ENCODE assay signal across 12 cellular contexts in genomic region chr17:63653018-63653417, GRCh38.
"Had no signal": no experiment of that assay in that cellular context is flagged by ENCODE, and none has a peak within 500 bp of the region (broad histone marks: within the 10 kb centered on the region; RNA-seq: fewer than 3 reads in every experiment).

No MANE protein-coding gene starts in this region.

- H3K27me3 ChIP-seq: adrenal gland, brain microvascular endothelial cell, gastrocnemius medialis had no signal

- H3K4me3 ChIP-seq: adrenal gland, gastrocnemius medialis, psoas muscle, SK-N-MC had no signal

- H3K4me3 Mint-ChIP-seq: nephron progenitor cell had no signal

- H3K9me3 Mint-ChIP-seq: nephron progenitor cell had no signal

- ATAC-seq: gastrocnemius medialis had no signal

- DNase-seq: activated CD4-positive, alpha-beta T cell treated with anti-CD3 and anti-CD28 coated beads, Interleukin-2, amount 50 U/mL, for 1 hour; activated CD8-positive, alpha-beta memory T cell treated with anti-CD3 and anti-CD28 coated beads for 24 hours; activated naive CD4-positive, alpha-beta T cell treated with Interleukin-2 at 50 U/mL for 16 hours; brain microvascular endothelial cell; effector memory CD4-positive, alpha-beta T cell; gastrocnemius medialis; psoas muscle; stimulated activated CD4-positive, alpha-beta T cell treated with anti-CD3 and anti-CD28 coated beads, Interleukin-1b, Interleukin-23, amount 100 ng/mL, for 48 hours had no signal

- H3K4me1 ChIP-seq: adrenal gland, psoas muscle had no signal

- H3K27ac ChIP-seq: brain microvascular endothelial cell, gastrocnemius medialis, psoas muscle, SK-N-MC had no signal

- H3K27ac Mint-ChIP-seq: nephron progenitor cell had no signal

- H3K9me3 ChIP-seq: adrenal gland, gastrocnemius medialis, psoas muscle had no signal

- FAIRE-seq: islet of Langerhans had no signal
